In the genomic region with DNA sequence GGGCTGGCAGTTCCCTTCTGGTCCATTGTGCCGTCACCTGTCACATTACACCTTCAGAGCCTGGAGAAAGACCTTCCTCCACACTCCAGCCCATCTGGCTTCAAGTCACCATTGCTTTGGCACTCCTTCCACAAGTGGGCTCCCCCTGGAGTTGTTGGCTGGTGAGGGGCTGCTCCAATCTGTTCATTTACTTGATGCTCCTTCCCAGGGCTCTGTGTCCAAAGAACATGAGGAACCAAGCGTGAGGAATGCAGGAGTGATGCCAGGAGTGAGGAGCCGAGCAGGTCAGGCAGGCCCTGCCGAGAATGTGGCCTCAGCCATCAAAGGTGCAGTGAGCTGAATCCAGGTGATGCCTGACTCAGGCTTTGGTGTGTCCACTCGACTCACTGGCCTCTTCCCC, we compare ENCODE assay signal across 20 cellular contexts. TPM values are rescaled to one million over a fixed set of nuclear protein-coding genes. Genes with fewer than 3 reads are reported as not detected.
DNase-seq lines count a peak whose midpoint lies in the region; ATAC-seq and TF ChIP-seq lines count a peak whose summit lies in the region.
"Had no signal": no experiment of that assay in that cellular context is flagged by ENCODE, and none has a peak within 500 bp of the region (broad histone marks: within the 10 kb centered on the region; RNA-seq: fewer than 3 reads in every experiment).

No MANE protein-coding gene starts in this region.

- DNase-seq in activated naive CD4-positive, alpha-beta T cell treated with anti-CD3 and anti-CD28 coated beads, Interleukin-2, amount 50 U/mL, for 16 hours = no peak
- peak; percentile 11 for DNase-seq in GM10248 (ENCODE audit: extremely low spot score)
- no peak for DNase-seq in naive thymus-derived CD8-positive, alpha-beta T cell
- DNase-seq in GM23248 = no peak
- DNase-seq in DMS153 treated with DMSO at 0.1 percent for 48 hours (lab: John Stamatoyannopoulos, UW; ENCODE audit: unreplicated experiment) = no peak
- DNase-seq: COR-L47; effector CD4-positive, alpha-beta T cell; NCI-H2081 treated with DMSO at 0.1 percent for 48 hours; NCI-H524 treated with DMSO at 0.1 percent for 48 hours; pancreas had no signal

- no peak overlapping the region for H2AFZ ChIP-seq in GM23248

- CTCF ChIA-PET in GM10248 (lab: Yijun Ruan, JAX) = interaction anchor here (1.1 to 4.4 kb wide), 5 partner anchors 10 to 99 kb away, joined by 3 to 16 read pairs (median 4); no protein-coding TSS in a partner anchor

- peaks cover 13% of the 10 kb centered on the region; the same call in 1 of the 2 replicates for H3K36me3 ChIP-seq in GM23248 (ENCODE audit: low read depth)

- H3K27me3 ChIP-seq in GM23248 (replicated peaks; ENCODE audit: insufficient read depth) = no peaks in the 10 kb centered on the region
- H3K27me3 ChIP-seq: cardiac muscle cell, pancreas had no signal

- ATAC-seq in naive thymus-derived CD8-positive, alpha-beta T cell = no peak
- no peak for ATAC-seq in HG02588 (IDR thresholded peaks at IDR 0.05; ENCODE audit: unreplicated experiment)
- ATAC-seq: K562, pancreas, Right ventricle myocardium inferior, WTC11 had no signal

- TF ChIP-seq CTCF in GM10248 (IDR thresholded peaks at IDR 0.05; ENCODE audit: control extremely low read depth, extremely low read depth, low read depth, missing control alignments) = no peak

- no peak overlapping the region for H3K4me3 ChIP-seq in GM23248
- H3K4me3 ChIP-seq: cardiac muscle cell, HAP-1, K562, lung, pancreas had no signal

- H3K27me3 Mint-ChIP-seq in activated naive CD4-positive, alpha-beta T cell treated with anti-CD3 and anti-CD28 coated beads, Interleukin-2, amount 50 U/mL, for 24 hours = no peaks in the 10 kb centered on the region
- no peaks in the 10 kb centered on the region for H3K27me3 Mint-ChIP-seq in activated naive CD8-positive, alpha-beta T cell
- H3K27me3 Mint-ChIP-seq in naive thymus-derived CD8-positive, alpha-beta T cell = no peaks in the 10 kb centered on the region

- no peaks in the 10 kb centered on the region for H3F3A ChIP-seq in GM23248 (ENCODE audit: insufficient read depth)

- in situ Hi-C loops in GM23248 (cut with MboI) = no loop called here

- H3K9me3 Mint-ChIP-seq in activated naive CD4-positive, alpha-beta T cell treated with anti-CD3 and anti-CD28 coated beads, Interleukin-2, amount 50 U/mL, for 24 hours = no peaks in the 10 kb centered on the region
- no peaks in the 10 kb centered on the region for H3K9me3 Mint-ChIP-seq in activated naive CD8-positive, alpha-beta T cell (ENCODE audit: low read depth)
- no peaks in the 10 kb centered on the region for H3K9me3 Mint-ChIP-seq in naive thymus-derived CD8-positive, alpha-beta T cell
- H3K9me3 Mint-ChIP-seq: WTC11 had no signal

- POLR2A ChIA-PET in GM10248 (lab: Yijun Ruan, JAX) = no interaction called here
- POLR2A ChIA-PET in naive thymus-derived CD8-positive, alpha-beta T cell (lab: Charles Lee) = interaction anchor here (0.7 to 15.3 kb wide), 3 partner anchors 16 to 30 kb away, joined by 3 to 304 read pairs (median 268); no protein-coding TSS in a partner anchor

- H3K9me3 ChIP-seq in GM23248 (ENCODE audit: low read depth) = no peaks in the 10 kb centered on the region
- H3K9me3 ChIP-seq: HAP-1, pancreas had no signal

- no peaks in the 10 kb centered on the region for H3K79me2 ChIP-seq in GM23248 (ENCODE audit: insufficient read depth)

- no peak overlapping the region for H3K4me3 Mint-ChIP-seq in activated naive CD4-positive, alpha-beta T cell treated with anti-CD3 and anti-CD28 coated beads, Interleukin-2, amount 50 U/mL, for 24 hours
- no peak overlapping the region for H3K4me3 Mint-ChIP-seq in activated naive CD8-positive, alpha-beta T cell
- H3K4me3 Mint-ChIP-seq in naive thymus-derived CD8-positive, alpha-beta T cell = peak overlapping the region in 3 of 10 donors; percentile 41 to 59 (median 45)
- H3K4me3 Mint-ChIP-seq: WTC11 had no signal

- peaks cover 4% of the 10 kb centered on the region; the same call in 1 of the 2 replicates for H4K20me1 ChIP-seq in GM23248 (ENCODE audit: insufficient read depth)

- H3K27ac Mint-ChIP-seq in activated naive CD4-positive, alpha-beta T cell treated with anti-CD3 and anti-CD28 coated beads, Interleukin-2, amount 50 U/mL, for 24 hours = peak overlapping the region; percentile 59
- peak overlapping the region; percentile 99 for H3K27ac Mint-ChIP-seq in activated naive CD8-positive, alpha-beta T cell
- H3K27ac Mint-ChIP-seq in naive thymus-derived CD8-positive, alpha-beta T cell = peak overlapping the region; percentile 37 to 99 (median 92)
- H3K27ac Mint-ChIP-seq: WTC11 had no signal

- peaks cover 54% of the 10 kb centered on the region for H3K4me1 Mint-ChIP-seq in activated naive CD4-positive, alpha-beta T cell treated with anti-CD3 and anti-CD28 coated beads, Interleukin-2, amount 50 U/mL, for 24 hours
- peaks cover 71% of the 10 kb centered on the region for H3K4me1 Mint-ChIP-seq in activated naive CD8-positive, alpha-beta T cell (ENCODE audit: low read depth)
- H3K4me1 Mint-ChIP-seq in naive thymus-derived CD8-positive, alpha-beta T cell = peaks cover 29 to 81% (median 64%) of the 10 kb centered on the region in 4 donors

- no peak overlapping the region for H3K27ac ChIP-seq in GM23248
- H3K27ac ChIP-seq: cardiac muscle cell, HL-60, pancreas had no signal

- H3K4me1 ChIP-seq in GM23248 (ENCODE audit: insufficient read depth) = no peaks in the 10 kb centered on the region
- H3K4me1 ChIP-seq: pancreas had no signal

- H3K36me3 Mint-ChIP-seq in activated naive CD4-positive, alpha-beta T cell treated with anti-CD3 and anti-CD28 coated beads, Interleukin-2, amount 50 U/mL, for 24 hours = peaks cover 13% of the 10 kb centered on the region
- H3K36me3 Mint-ChIP-seq in activated naive CD8-positive, alpha-beta T cell = peaks cover 7% of the 10 kb centered on the region
- H3K36me3 Mint-ChIP-seq in naive thymus-derived CD8-positive, alpha-beta T cell = peaks cover 5 to 96% (median 46%) of the 10 kb centered on the region in 3 donors

- H3K4me2 ChIP-seq in GM23248 (ENCODE audit: unreplicated experiment) = no peak overlapping the region

- no peaks in the 10 kb centered on the region for H3K9me2 ChIP-seq in GM23248 (ENCODE audit: insufficient read depth)

- 80 to 92% methylated on average over 5 of the region's 5 CpGs for WGBS in GM23248 (ENCODE audit: low coverage in 1 of 2, low lambda C conversion rate in 2 of 2, missing lambda C conversion rate in 2 of 2), 2 experiments

- no peak overlapping the region for H3K9ac ChIP-seq in GM23248

RNA-seq across cellular contexts. Expression of gene OXNAD1, which starts 57.2 kb away (rescaled TPM):
- total RNA-seq in naive thymus-derived CD8-positive, alpha-beta T cell = 100 to 1,000 TPM; 128 to 132 TPM
- 100 to 1,000 TPM; 106 to 190 (median 168) TPM for polyA plus RNA-seq in naive thymus-derived CD8-positive, alpha-beta T cell
- 3.4 and 10.8 TPM in 2 replicates for total RNA-seq in GM23248 (2014; rRNA removed; shearing (Covaris generic))
- polyA plus RNA-seq in GM23248 (2016; fragmentation: Nextera tagmentation; extraction: Ambion mirVana) = 9.8 and 10.2 TPM in 2 replicates

RNA-seq across cellular contexts. Expression of gene DPH3, which starts 57.4 kb away (rescaled TPM):
- total RNA-seq in naive thymus-derived CD8-positive, alpha-beta T cell = 10 to 100 TPM; 16.6 to 17.2 TPM
- polyA plus RNA-seq in naive thymus-derived CD8-positive, alpha-beta T cell = 10 to 100 TPM; 16.7 to 20.9 (median 18.6) TPM
- 27.1 and 27.3 TPM in 2 replicates for total RNA-seq in GM23248 (2014; rRNA removed; shearing (Covaris generic))
- 46.1 and 51.3 TPM in 2 replicates for polyA plus RNA-seq in GM23248 (2016; fragmentation: Nextera tagmentation; extraction: Ambion mirVana)

Comparison
In these comparisons a context has a peak if more than half of its experiments do, and no peak if none do; other contexts are left out.
1. RNA of gene OXNAD1, which starts 57.2 kb away (total RNA-seq): 128 to 132 TPM in naive thymus-derived CD8-positive, alpha-beta T cell; 3.4 to 10.8 TPM in GM23248; every median in the first group is over 10 times any median in the second.
2. Peak in every context shown above with its lines, with median percentiles within 50 percentile points of each other: H3K27ac Mint-ChIP-seq.